8 cellular contexts compared by ENCODE assay signal in the genomic region with DNA sequence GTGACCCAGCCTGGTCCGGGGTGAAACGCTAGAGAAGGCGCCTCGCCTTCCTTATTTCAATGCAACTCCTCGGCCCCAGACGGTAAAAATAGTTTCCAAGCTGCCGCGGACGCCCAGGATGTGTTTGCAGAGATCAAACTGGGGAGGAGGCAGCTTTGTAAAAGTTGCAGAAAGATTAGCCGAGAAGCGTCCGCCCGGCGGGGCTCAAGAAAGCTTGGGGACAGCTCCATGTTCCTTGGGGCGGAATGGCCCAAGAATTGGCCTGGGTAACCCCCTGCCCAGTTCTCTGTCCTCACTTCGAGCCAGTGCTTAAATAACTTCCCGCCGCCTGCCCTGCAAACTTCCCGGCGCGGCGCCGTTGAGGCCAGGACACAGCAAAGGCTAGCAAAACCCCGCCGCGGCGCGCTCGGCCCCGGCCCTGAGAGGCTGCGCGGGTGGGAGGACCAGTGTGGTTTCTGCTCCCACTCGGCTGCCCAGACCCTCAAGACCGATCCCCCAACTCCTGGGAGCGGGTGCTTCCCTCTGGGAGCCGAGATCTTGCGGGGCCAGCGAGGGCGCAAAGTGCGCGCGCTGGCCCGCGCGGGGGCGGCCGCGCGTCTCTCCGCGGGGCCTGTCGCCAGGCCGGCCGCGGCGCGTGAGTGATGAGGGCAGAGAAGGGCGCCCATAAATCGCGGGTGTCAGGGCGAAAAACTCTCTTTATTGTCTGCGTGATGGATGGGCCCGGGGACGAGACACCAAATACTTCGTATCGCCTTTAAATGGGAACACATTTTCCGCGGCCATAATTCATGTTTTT. TPM values are rescaled to one million over a fixed set of nuclear protein-coding genes. Genes with fewer than 3 reads are reported as not detected.
A peak's percentile ranks its signal among the peaks of the same experiment; 100 is the strongest.
DNase-seq lines count a peak whose midpoint lies in the region; ATAC-seq and TF ChIP-seq lines count a peak whose summit lies in the region.

No MANE protein-coding gene starts in this region.

- TF ChIP-seq CTCF in GM12865 (IDR thresholded peaks at IDR 0.05; ENCODE audit: insufficient read depth, low read depth, low read length, missing control alignments) (no peak), WTC11 (IDR thresholded peaks at IDR 0.05) (no peak), heart left ventricle (IDR thresholded peaks at IDR 0.05) (peak in 5 of 12 donors; percentile 6 to 28 (median 16))

- DNase-seq in GM12865 (ENCODE audit: low read depth) (no peak), WTC11 (ENCODE audit: low spot score) (peak; percentile 55), heart left ventricle (peak; percentile 53 to 81 (median 56)), SHP77 treated with DMSO at 0.1 percent for 48 hours (lab: John Stamatoyannopoulos, UW) (no peak), DMS 273 (lab: John Stamatoyannopoulos, UW; ENCODE audit: unreplicated experiment) (no peak)
- DNase-seq in central memory CD4-positive, alpha-beta T cell, result no peak

- H3K36me3 Mint-ChIP-seq in WTC11, result no peaks in the 10 kb centered on the region; the same call in 1 of the 2 replicates

- POLR2A ChIA-PET in WTC11 (lab: Charles Lee), result no interaction called here

- peaks cover 47% of the 10 kb centered on the region for H3K4me1 Mint-ChIP-seq in WTC11

- peak overlapping the region; percentile 77 for H3K4me3 Mint-ChIP-seq in WTC11

- no peaks in the 10 kb centered on the region for H3K9me3 Mint-ChIP-seq in WTC11

- H3K27ac ChIP-seq in heart left ventricle, result peak overlapping the region; percentile 81 to 98 (median 92)
- H3K27ac ChIP-seq in rectal smooth muscle tissue (ENCODE audit: low read depth, low read length), result peak overlapping the region; percentile 55

- no peak for TF ChIP-seq POLR2A in heart left ventricle (IDR thresholded peaks at IDR 0.05)

- ATAC-seq in WTC11 (no peak), heart left ventricle (peak in 3 of 4 donors; percentile 30 to 41 (median 31)), GM19328 (IDR thresholded peaks at IDR 0.05; ENCODE audit: unreplicated experiment) (no peak)

- H3K4me1 ChIP-seq in heart left ventricle (peaks cover 0 to 50% (median 29%) of the 10 kb centered on the region in 12 donors), rectal smooth muscle tissue (ENCODE audit: control insufficient read depth, insufficient read depth, low read length) (peaks cover 2% of the 10 kb centered on the region)

- H3K27me3 ChIP-seq in heart left ventricle (peaks cover 0 to 36% (median 0%) of the 10 kb centered on the region in 9 donors), rectal smooth muscle tissue (ENCODE audit: control insufficient read depth, insufficient read depth, low read length) (no peaks in the 10 kb centered on the region)

- CTCF ChIA-PET in WTC11 (lab: Charles Lee), result interaction anchor here (0.9 kb wide), 1 partner anchor 12 kb away, joined by 6 read pairs; no protein-coding TSS in a partner anchor

- H3K9ac ChIP-seq in rectal smooth muscle tissue (ENCODE audit: low read length), result no peak overlapping the region

- intact Hi-C loops in heart left ventricle (cut with DNase I), result loop anchor here in 9 of 10 donors (2.0 to 10.0 kb wide), 15 partner anchors 23 to 1597 kb away; a partner anchor contains a TSS

- WGBS in heart left ventricle, 4 donors, result 4 to 16% (median 11%) methylated on average over 26 to 68 of the region's 68 CpGs

- peak overlapping the region; percentile 55 for H3K4me3 ChIP-seq in GM12865 (ENCODE audit: low read depth, low read length)
- peak overlapping the region; percentile 75 to 98 (median 86) for H3K4me3 ChIP-seq in heart left ventricle
- peak overlapping the region; percentile 89 for H3K4me3 ChIP-seq in rectal smooth muscle tissue (ENCODE audit: low read length)

- no peaks in the 10 kb centered on the region for H3K9me3 ChIP-seq in heart left ventricle

- peaks cover 99% of the 10 kb centered on the region for H3K27me3 Mint-ChIP-seq in WTC11 (ENCODE audit: low read depth)

- H3K27ac Mint-ChIP-seq in WTC11, result no peak overlapping the region

- H3K36me3 ChIP-seq in heart left ventricle (no peaks in the 10 kb centered on the region), rectal smooth muscle tissue (ENCODE audit: control insufficient read depth, insufficient read depth, low read length) (no peaks in the 10 kb centered on the region)

TF ChIP-seq in WTC11, 78 proteins besides CTCF, POLR2A, EP300 and RAD21:
- TF ChIP-seq, protein P1, sequence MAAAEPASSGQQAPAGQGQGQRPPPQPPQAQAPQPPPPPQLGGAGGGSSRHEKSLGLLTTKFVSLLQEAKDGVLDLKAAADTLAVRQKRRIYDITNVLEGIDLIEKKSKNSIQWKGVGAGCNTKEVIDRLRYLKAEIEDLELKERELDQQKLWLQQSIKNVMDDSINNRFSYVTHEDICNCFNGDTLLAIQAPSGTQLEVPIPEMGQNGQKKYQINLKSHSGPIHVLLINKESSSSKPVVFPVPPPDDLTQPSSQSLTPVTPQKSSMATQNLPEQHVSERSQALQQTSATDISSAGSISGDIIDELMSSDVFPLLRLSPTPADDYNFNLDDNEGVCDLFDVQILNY (CRISPR knock-in tag; IDR thresholded peaks at IDR 0.05), result 0 out of 2 replicates have a peak, but pooled peaks have one; percentile 32
- TF ChIP-seq NFYB (CRISPR knock-in tag; conservative IDR thresholded peaks at IDR 0.05; ENCODE audit: low read depth), result no peak

RNA-seq across cellular contexts. Expression of a gene that starts 6.3 kb away (rescaled TPM):
- total RNA-seq in WTC11 (2021) (0.25 to 0.39 TPM (median 0.34 TPM) in 3 replicates), heart left ventricle (1 to 10 TPM; 3.4 to 8.6 (median 7.4) TPM)
- polyA plus RNA-seq in heart left ventricle, result 1 to 10 TPM; 4.4 to 6.3 TPM

RNA-seq across cellular contexts. Expression of a gene that starts 23.5 kb away (rescaled TPM):
- total RNA-seq in WTC11 (2021) (0.48 to 0.92 TPM (median 0.78 TPM) in 3 replicates), heart left ventricle (10 to 100 TPM in 8 of 9 donors, 1 to 10 TPM in 1; 7.7 to 34.4 (median 14.9) TPM)
- 10 to 100 TPM in 1 of 2 donors, 1 to 10 TPM in 1; 2.4 to 14.9 TPM for polyA plus RNA-seq in heart left ventricle

Comparison
In these comparisons a context has a peak if more than half of its experiments do, and no peak if none do; other contexts are left out.
1. DNase-seq: peak in WTC11 (single experiment) and heart left ventricle (5 of 5); none in GM12865 (single experiment), central memory CD4-positive, alpha-beta T cell (single experiment), SHP77 treated with DMSO at 0.1 percent for 48 hours (single experiment) and DMS 273 (single experiment).
2. ATAC-seq: peak in heart left ventricle (3 of 4); none in WTC11 (single experiment) and GM19328 (single experiment).
3. Peak in every context shown above with its lines, with median percentiles within 50 percentile points of each other: H3K4me3 ChIP-seq.